Comparison of ENCODE assay signal across 1 cellular context in the genomic region with DNA sequence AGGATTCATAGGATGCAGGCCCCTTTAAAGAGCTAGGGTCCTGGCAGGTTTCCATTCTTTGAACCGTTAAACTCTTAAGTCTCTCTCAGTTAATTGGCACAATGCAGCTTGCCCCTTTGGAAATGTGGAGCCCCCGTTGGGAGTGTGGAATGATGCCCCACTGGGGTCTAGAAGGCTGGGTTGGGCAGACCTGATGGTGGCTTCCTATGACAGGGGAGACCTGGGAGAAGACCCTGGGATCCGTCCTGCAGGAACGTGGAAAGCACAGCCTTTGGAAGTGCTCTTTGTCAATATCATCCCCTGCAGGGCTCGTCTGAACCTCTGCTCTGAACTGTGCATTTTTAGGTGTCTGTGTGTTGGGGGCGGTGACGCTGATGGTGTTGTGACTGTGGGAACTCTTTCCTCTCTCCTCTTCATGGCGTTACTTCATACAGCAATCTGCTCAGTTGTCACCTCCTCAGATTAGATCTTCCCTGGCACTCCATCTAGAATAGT.
TF ChIP-seq lines count a peak whose summit lies in the region.

No MANE protein-coding gene starts in this region.

TF ChIP-seq in H1, 55 proteins besides CTCF, POLR2A, EP300 and RAD21:
- no peak for TF ChIP-seq CTBP2 (IDR thresholded peaks at IDR 0.05; ENCODE audit: borderline replicate concordance, insufficient read depth, insufficient read length, low read length)
- TF ChIP-seq ZNF274 (IDR thresholded peaks at IDR 0.05; ENCODE audit: borderline replicate concordance, extremely low read depth, low read length) = no peak
- no peak for TF ChIP-seq SIX5 (IDR thresholded peaks at IDR 0.05; ENCODE audit: low read depth, low read length)
- no peak for TF ChIP-seq FOSL1 (IDR thresholded peaks at IDR 0.05; ENCODE audit: insufficient read depth, low read depth, low read length)
- TF ChIP-seq HDAC2 (IDR thresholded peaks at IDR 0.05; ENCODE audit: borderline replicate concordance in 1 of 2, low read depth in 2 of 2, low read length in 2 of 2) = no peak
- TF ChIP-seq POU5F1 (IDR thresholded peaks at IDR 0.05; ENCODE audit: low read depth, low read length) = no peak
- no peak for TF ChIP-seq SRF (IDR thresholded peaks at IDR 0.05; ENCODE audit: low read depth, low read length)
- TF ChIP-seq BCL11A (IDR thresholded peaks at IDR 0.05; ENCODE audit: low read depth in 2 of 2, low read length in 2 of 2) = no peak
- no peak for TF ChIP-seq SIRT6 (IDR thresholded peaks at IDR 0.05; ENCODE audit: low read length)
TF ChIP-seq in H1: peak in this region for 0.
